8 cellular contexts compared by ENCODE assay signal in genomic region chr6:151647871-151648639, GRCh38.
DNase-seq lines count a peak whose midpoint lies in the region; ATAC-seq and TF ChIP-seq lines count a peak whose summit lies in the region.

No MANE protein-coding gene starts in this region.

- H3K4me2 ChIP-seq in PC-3 (ENCODE audit: low read length): no peak overlapping the region

- H3K27ac ChIP-seq in cardiac muscle cell (no peak overlapping the region), PC-3 (ENCODE audit: low read length) (no peak overlapping the region), testis (no peak overlapping the region), heart right ventricle (no peak overlapping the region), esophagus muscularis mucosa (replicated peaks in 1 of 4) (no peak overlapping the region)

- ATAC-seq in PC-3 (no peak), heart right ventricle (no peak)

- no peak overlapping the region for H2AFZ ChIP-seq in PC-3 (ENCODE audit: low read length)

- H3K27me3 ChIP-seq in cardiac muscle cell (no peaks in the 10 kb centered on the region), PC-3 (ENCODE audit: low read length) (no peaks in the 10 kb centered on the region), testis (no peaks in the 10 kb centered on the region), heart right ventricle (peaks cover 0 to 9% (median 0%) of the 10 kb centered on the region in 7 donors), esophagus muscularis mucosa (no peaks in the 10 kb centered on the region)

- H3K4me3 ChIP-seq in cardiac muscle cell (no peak overlapping the region), PC-3 (ENCODE audit: low read length) (no peak overlapping the region), testis (no peak overlapping the region), heart right ventricle (no peak overlapping the region), esophagus muscularis mucosa (no peak overlapping the region)

- H3K36me3 ChIP-seq in cardiac muscle cell (no peaks in the 10 kb centered on the region), PC-3 (ENCODE audit: low read depth, low read length) (no peaks in the 10 kb centered on the region), testis (ENCODE audit: low read depth, missing control alignments) (no peaks in the 10 kb centered on the region), heart right ventricle (no peaks in the 10 kb centered on the region), esophagus muscularis mucosa (no peaks in the 10 kb centered on the region)

- no peak overlapping the region for H3K9ac ChIP-seq in PC-3 (ENCODE audit: low read length)

- H3F3A ChIP-seq in PC-3 (ENCODE audit: low read length, unreplicated experiment): no peaks in the 10 kb centered on the region

- POLR2A ChIA-PET in PC-3 (lab: Charles Lee; ENCODE audit: unreplicated experiment): no interaction called here

- no peaks in the 10 kb centered on the region for H3K9me2 ChIP-seq in PC-3 (replicated peaks; ENCODE audit: low read length)

- WGBS in testis, 2 donors: 66 to 75% methylated on average over 7 to 14 of the region's 14 CpGs
- WGBS in heart right ventricle, 2 donors: 58 to 59% methylated on average over 14 of the region's 14 CpGs
- 54% methylated on average over 11 of the region's 14 CpGs for WGBS in esophagus muscularis mucosa

- TF ChIP-seq CTCF in cardiac muscle cell (IDR thresholded peaks at IDR 0.05; ENCODE audit: low read depth, low read length) (peak; percentile 16), PC-3 (conservative IDR thresholded peaks at IDR 0.05; ENCODE audit: low read depth, low read length) (peak; percentile 52), testis (IDR thresholded peaks at IDR 0.05) (no peak), heart right ventricle (IDR thresholded peaks at IDR 0.05) (peak in 1 of 9 donors; percentile 16), esophagus muscularis mucosa (IDR thresholded peaks at IDR 0.05) (no peak)

- DNase-seq in cardiac muscle cell (ENCODE audit: low read depth in 1 of 2, low spot score in 1 of 2) (peak; percentile 6 to 46), cardiac septum (ENCODE audit: low spot score) (no peak), PC-3 (peak; percentile 44), fibroblast of gingiva (ENCODE audit: low read depth) (peak; percentile 13), testis (peak; percentile 26), heart right ventricle (no peak), esophagus muscularis mucosa (ENCODE audit: extremely low spot score) (no peak), DMS79 (lab: John Stamatoyannopoulos, UW) (no peak)

- CTCF ChIA-PET in PC-3 (lab: Charles Lee): no interaction called here

- no TSS peak for BruUV-seq in PC-3 (replicated peaks; lab: Mats Ljungman, UMichigan)

- intact Hi-C loops in cardiac septum (cut with DNase I): no loop called here
- intact Hi-C loops in PC-3 (cut with micrococcal nuclease): no loop called here
- intact Hi-C loops in testis (cut with DNase I; ENCODE audit: low total_unique reads): no loop called here
- intact Hi-C loops in heart right ventricle (cut with DNase I): no loop called here
- intact Hi-C loops in esophagus muscularis mucosa (cut with DNase I): no loop called here

- H3K79me2 ChIP-seq in PC-3 (ENCODE audit: low read length): no peaks in the 10 kb centered on the region

- H3K4me1 ChIP-seq in cardiac muscle cell (ENCODE audit: low read depth) (no peaks in the 10 kb centered on the region), PC-3 (ENCODE audit: insufficient read depth, low read length) (no peaks in the 10 kb centered on the region), testis (no peaks in the 10 kb centered on the region), heart right ventricle (no peaks in the 10 kb centered on the region), esophagus muscularis mucosa (no peaks in the 10 kb centered on the region)

- TF ChIP-seq POLR2A in testis (IDR thresholded peaks at IDR 0.05): no peak
- no peak for TF ChIP-seq POLR2A in esophagus muscularis mucosa (IDR thresholded peaks at IDR 0.05; ENCODE audit: low read depth)

- H3K9me3 ChIP-seq in cardiac muscle cell (ENCODE audit: low read depth): no peaks in the 10 kb centered on the region
- H3K9me3 ChIP-seq in PC-3 (ENCODE audit: low read length): no peaks in the 10 kb centered on the region
- no peaks in the 10 kb centered on the region for H3K9me3 ChIP-seq in testis
- no peaks in the 10 kb centered on the region for H3K9me3 ChIP-seq in heart right ventricle
- no peaks in the 10 kb centered on the region for H3K9me3 ChIP-seq in esophagus muscularis mucosa

- no peak for TF ChIP-seq EP300 in esophagus muscularis mucosa (IDR thresholded peaks at IDR 0.05)

- no peaks in the 10 kb centered on the region for H4K20me1 ChIP-seq in PC-3 (ENCODE audit: low read length)

Comparison
In these comparisons a context has a peak if more than half of its experiments do, and no peak if none do; other contexts are left out.
1. DNase-seq: peak in cardiac muscle cell (2 of 2), PC-3 (single experiment), fibroblast of gingiva (single experiment) and testis (single experiment); none in cardiac septum (single experiment), heart right ventricle (0 of 2), esophagus muscularis mucosa (single experiment) and DMS79 (single experiment).
2. CTCF ChIP-seq: peak in cardiac muscle cell (single experiment) and PC-3 (single experiment); none in testis (0 of 3) and esophagus muscularis mucosa (0 of 3).